ENCODE assay signal across 26 cellular contexts in the genomic region with DNA sequence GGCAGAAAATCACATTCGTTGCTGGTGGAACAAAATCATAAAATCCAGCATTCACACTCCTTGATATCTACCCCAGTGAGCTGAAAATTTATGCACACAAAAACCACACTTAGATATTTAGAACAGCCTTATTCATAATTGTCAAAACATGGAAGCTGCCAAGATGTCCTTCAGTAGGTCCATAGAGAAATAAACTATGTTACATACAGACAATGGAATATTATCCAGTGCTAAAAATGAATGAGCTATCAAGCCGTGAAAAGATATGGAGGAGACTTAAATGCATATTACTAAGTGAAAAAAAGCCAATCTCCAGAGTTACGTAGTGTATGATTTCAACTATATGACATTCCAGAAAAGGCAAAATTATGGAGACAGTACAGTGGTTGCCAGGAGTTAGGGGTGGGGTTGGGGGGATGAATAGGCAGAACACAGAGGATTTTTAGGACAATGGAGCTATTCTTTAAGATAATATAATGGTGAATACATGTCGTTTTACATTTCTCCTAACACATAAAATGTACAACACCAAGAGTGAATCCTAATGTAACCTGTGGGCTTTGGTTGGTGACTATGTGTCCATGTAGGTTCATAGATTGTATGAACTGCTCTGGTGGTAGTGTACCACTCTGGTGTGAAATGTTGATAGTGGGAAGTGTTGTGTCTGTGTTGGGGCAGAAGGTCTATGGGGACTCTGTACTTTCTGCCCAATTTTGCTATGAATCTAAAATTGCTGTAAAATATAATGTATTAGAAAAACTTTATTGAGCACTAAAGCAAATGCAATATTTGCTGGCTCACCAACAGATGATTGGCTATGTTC.
DNase-seq lines count a peak whose midpoint lies in the region; ATAC-seq and TF ChIP-seq lines count a peak whose summit lies in the region.
"Had no signal": no experiment of that assay in that cellular context is flagged by ENCODE, and none has a peak within 500 bp of the region (broad histone marks: within the 10 kb centered on the region; RNA-seq: fewer than 3 reads in every experiment).

No MANE protein-coding gene starts in this region.

- no peaks in the 10 kb centered on the region for H3K36me3 ChIP-seq in osteoblast (ENCODE audit: insufficient read depth, low read length)
- H3K36me3 ChIP-seq: BLaER1 treated with 17β-estradiol and CSF1 and Interleukin-3, amounts not matched to agents 10 nM and 100 nM; gastroesophageal sphincter; spleen; thoracic aorta had no signal

- intact Hi-C loops in Right ventricle myocardium superior (cut with DNase I) = no loop called here
- intact Hi-C loops in cardiac septum (cut with DNase I) = no loop called here

- TF ChIP-seq CTCF in osteoblast (IDR thresholded peaks at IDR 0.05; ENCODE audit: extremely low read depth, low read depth, low read length) (no peak), HFFc6 (IDR thresholded peaks at IDR 0.05) (no peak)

- H3K4me2 ChIP-seq in osteoblast (ENCODE audit: insufficient read depth, low read length) = peak overlapping the region; percentile 39
- H3K4me2 ChIP-seq: BLaER1 treated with 17β-estradiol and CSF1 and Interleukin-3, amounts not matched to agents 10 nM and 100 nM had no signal

- ATAC-seq in Right ventricle myocardium superior (ENCODE audit: poor library complexity) (peak; percentile 22), HG03378 (IDR thresholded peaks at IDR 0.05; ENCODE audit: unreplicated experiment) (no peak)
- ATAC-seq: gastroesophageal sphincter; natural killer cell treated with Interleukin-12 subunit alpha and Interleukin-12 subunit beta and Interleukin-15 and Interleukin-18, amount 100 ng/mL, for 72 hours; psoas muscle had no signal

- H3K27ac Mint-ChIP-seq in HFFc6 = no peak overlapping the region
- H3K27ac Mint-ChIP-seq: activated naive CD4-positive, alpha-beta T cell treated with anti-CD3 and anti-CD28 coated beads, Interleukin-2, amount 50 U/mL, for 24 hours; natural killer cell treated with Interleukin-12 subunit alpha and Interleukin-12 subunit beta and Interleukin-15 and Interleukin-18, amount 100 ng/mL, for 72 hours had no signal

- H3K4me3 ChIP-seq in osteoblast (ENCODE audit: insufficient read depth, low read length) = no peak overlapping the region
- H3K4me3 ChIP-seq: BLaER1 treated with 17β-estradiol and CSF1 and Interleukin-3, amounts not matched to agents 10 nM and 100 nM; gastroesophageal sphincter; psoas muscle; spleen; thoracic aorta had no signal

- DNase-seq in Right ventricle myocardium superior (no peak), cardiac septum (ENCODE audit: low spot score) (no peak), globus pallidus (ENCODE audit: low spot score) (peak; percentile 45), osteoblast (ENCODE audit: insufficient read length, low spot score, missing footprints) (no peak), NCI-H524 (lab: John Stamatoyannopoulos, UW) (no peak), HFFc6 (no peak), hepatic stellate cell (ENCODE audit: low spot score) (no peak)
- DNase-seq: activated CD4-positive, alpha-beta T cell treated with anti-CD3 and anti-CD28 coated beads for 4 hours; activated T-cell treated with anti-CD3 and anti-CD28 coated beads, Interleukin-2, amount 50 U/mL, for 48 hours; anterior cingulate cortex; central memory CD4-positive, alpha-beta T cell; effector CD8-positive, alpha-beta T cell; Karpas-422; NCI-H187; NCI-H748 treated with DMSO at 0.1 percent for 48 hours; psoas muscle; spleen; stimulated activated CD4-positive, alpha-beta T cell treated with anti-CD3 and anti-CD28 coated beads, Interleukin-4, amount 100 ng/mL, for 1 hour; stimulated activated naive CD4-positive, alpha-beta T cell; T-helper 1 cell had no signal

- no peaks in the 10 kb centered on the region for H4K20me1 ChIP-seq in osteoblast (ENCODE audit: insufficient read depth, low read length)
- H4K20me1 ChIP-seq: BLaER1 treated with 17β-estradiol and CSF1 and Interleukin-3, amounts not matched to agents 10 nM and 100 nM had no signal

- H3K9me3 ChIP-seq in osteoblast (ENCODE audit: low read depth, low read length) = no peaks in the 10 kb centered on the region
- H3K9me3 ChIP-seq: gastroesophageal sphincter, psoas muscle, thoracic aorta had no signal

- H3K9me3 Mint-ChIP-seq in HFFc6 = no peaks in the 10 kb centered on the region; the same call in 1 of the 2 replicates
- H3K9me3 Mint-ChIP-seq: activated naive CD4-positive, alpha-beta T cell treated with anti-CD3 and anti-CD28 coated beads, Interleukin-2, amount 50 U/mL, for 24 hours; natural killer cell treated with Interleukin-12 subunit alpha and Interleukin-12 subunit beta and Interleukin-15 and Interleukin-18, amount 100 ng/mL, for 72 hours had no signal

- H3K4me1 Mint-ChIP-seq in HFFc6 (ENCODE audit: low read depth) = peaks cover 41% of the 10 kb centered on the region

- H3K4me1 ChIP-seq in osteoblast (ENCODE audit: insufficient read depth, low read length) = peaks cover 31% of the 10 kb centered on the region
- H3K4me1 ChIP-seq: gastroesophageal sphincter, psoas muscle, spleen had no signal

- H2AFZ ChIP-seq in osteoblast (ENCODE audit: low read length) = peak overlapping the region; percentile 62

- H3K79me2 ChIP-seq in osteoblast (ENCODE audit: insufficient read depth, low read length) = no peaks in the 10 kb centered on the region

- H3K4me3 Mint-ChIP-seq in HFFc6 = no peak overlapping the region
- H3K4me3 Mint-ChIP-seq: activated naive CD4-positive, alpha-beta T cell treated with anti-CD3 and anti-CD28 coated beads, Interleukin-2, amount 50 U/mL, for 24 hours; natural killer cell treated with Interleukin-12 subunit alpha and Interleukin-12 subunit beta and Interleukin-15 and Interleukin-18, amount 100 ng/mL, for 72 hours had no signal

- no peaks in the 10 kb centered on the region for H3K27me3 ChIP-seq in osteoblast (ENCODE audit: insufficient read depth, low read length)
- H3K27me3 ChIP-seq: BLaER1 treated with 17β-estradiol and CSF1 and Interleukin-3, amounts not matched to agents 10 nM and 100 nM; gastroesophageal sphincter; spleen had no signal

- no peaks in the 10 kb centered on the region; the same call in 1 of the 2 replicates for H3K27me3 Mint-ChIP-seq in HFFc6 (ENCODE audit: insufficient read depth)

- H3K36me3 Mint-ChIP-seq in HFFc6 (ENCODE audit: low read depth) = no peaks in the 10 kb centered on the region
- H3K36me3 Mint-ChIP-seq: natural killer cell treated with Interleukin-12 subunit alpha and Interleukin-12 subunit beta and Interleukin-15 and Interleukin-18, amount 100 ng/mL, for 72 hours had no signal

- H3K27ac ChIP-seq in osteoblast (ENCODE audit: low read depth, low read length) = peak overlapping the region; percentile 48
- H3K27ac ChIP-seq: BLaER1 treated with 17β-estradiol and CSF1 and Interleukin-3, amounts not matched to agents 10 nM and 100 nM; psoas muscle; thoracic aorta had no signal
